Comparison of ENCODE assay signal across 35 cellular contexts in genomic region chr12:48643011-48643410, GRCh38.
"Had no signal": no experiment of that assay in that cellular context is flagged by ENCODE, and none has a peak within 500 bp of the region (broad histone marks: within the 10 kb centered on the region; RNA-seq: fewer than 3 reads in every experiment).

No MANE protein-coding gene starts in this region.

- H3K9me3 ChIP-seq: adrenal gland, body of pancreas, breast epithelium had no signal

- H3K27me3 ChIP-seq: adrenal gland, body of pancreas, brain microvascular endothelial cell, breast epithelium, cardiac muscle cell had no signal

- H3K36me3 ChIP-seq: breast epithelium had no signal

- H3K27ac ChIP-seq: adrenal gland, body of pancreas, brain microvascular endothelial cell, breast epithelium, cardiac muscle cell, VCaP had no signal

- FAIRE-seq: astrocyte, TTC549 had no signal

- H3K4me3 ChIP-seq: adrenal gland, body of pancreas, breast epithelium, cardiac muscle cell had no signal

- H3K4me1 ChIP-seq: adrenal gland, body of pancreas, breast epithelium had no signal

- DNase-seq: activated B cell treated with CpG ODN at 0.5 μM for 24 hours; activated CD4-positive, alpha-beta memory T cell treated with anti-CD3 and anti-CD28 coated beads for 36 hours; activated CD4-positive, alpha-beta T cell treated with anti-CD3 and anti-CD28 coated beads for 4 hours; activated CD4-positive, alpha-beta T cell treated with anti-CD3 and anti-CD28 coated beads, Interleukin-2, amount 10 ng/mL, durations not matched to agents 24 days and 14 days; activated CD4-positive, alpha-beta T cell treated with anti-CD3 and anti-CD28 coated beads, Interleukin-2, amount 50 U/mL, for 1 hour; activated CD4-positive, alpha-beta T cell treated with anti-CD3 and anti-CD28 coated beads, Interleukin-2, amount 50 U/mL, for 4 hours; activated CD4-positive, CD25-positive, alpha-beta regulatory T cell treated with anti-CD3 and anti-CD28 coated beads, Interleukin-2, amount 50 U/mL, for 72 hours; activated CD8-positive, alpha-beta memory T cell treated with anti-CD3 and anti-CD28 coated beads, Interleukin-2, amount 50 U/mL, for 4 hours; activated CD8-positive, alpha-beta T cell treated with anti-CD3 and anti-CD28 coated beads for 36 hours; activated effector memory CD4-positive, alpha-beta T cell treated with anti-CD3 and anti-CD28 coated beads, Interleukin-2, amount 50 U/mL, for 16 hours; activated gamma-delta T cell treated with Interleukin-2 at 50 U/mL for 16 hours; activated naive CD4-positive, alpha-beta T cell; activated naive CD4-positive, alpha-beta T cell treated with anti-CD3 and anti-CD28 coated beads for 36 hours; activated naive CD4-positive, alpha-beta T cell treated with anti-CD3 and anti-CD28 coated beads, Interleukin-2, amount 50 U/mL, for 16 hours; activated naive CD8-positive, alpha-beta T cell treated with anti-CD3 and anti-CD28 coated beads for 36 hours; activated T-cell treated with anti-CD3 and anti-CD28 coated beads for 4 hours; activated T-cell treated with anti-CD3 and anti-CD28 coated beads, Interleukin-2, amount 50 U/mL, for 1 hour; activated T-cell treated with anti-CD3 and anti-CD28 coated beads, Interleukin-2, amount 50 U/mL, for 4 hours; activated T-cell treated with anti-CD3 and anti-CD28 coated beads, Interleukin-2, amount 50 U/mL, for 72 hours; adrenal gland; amniotic stem cell; aorta; body of pancreas; brain microvascular endothelial cell; caudate nucleus; cerebellar nuclear complex; T-helper 2 cell; T-helper 9 cell had no signal

- ATAC-seq: activated CD8-positive, alpha-beta T cell treated with anti-CD3 and anti-CD28 coated beads for 36 hours; activated naive CD4-positive, alpha-beta T cell treated with anti-CD3 and anti-CD28 coated beads, Interleukin-2, amount 50 U/mL, for 72 hours; activated T-cell treated with anti-CD3 and anti-CD28 coated beads, Interleukin-2, amount 50 U/mL, for 4 hours; activated T-cell treated with anti-CD3 and anti-CD28 coated beads, Interleukin-2, amount 50 U/mL, for 72 hours; activated T-helper 17 cell treated with anti-CD3 and anti-CD28 coated beads, Interleukin-2, amount 50 U/mL, for 72 hours; body of pancreas had no signal
